ENCODE assay signal across 2 cellular contexts in the genomic region with DNA sequence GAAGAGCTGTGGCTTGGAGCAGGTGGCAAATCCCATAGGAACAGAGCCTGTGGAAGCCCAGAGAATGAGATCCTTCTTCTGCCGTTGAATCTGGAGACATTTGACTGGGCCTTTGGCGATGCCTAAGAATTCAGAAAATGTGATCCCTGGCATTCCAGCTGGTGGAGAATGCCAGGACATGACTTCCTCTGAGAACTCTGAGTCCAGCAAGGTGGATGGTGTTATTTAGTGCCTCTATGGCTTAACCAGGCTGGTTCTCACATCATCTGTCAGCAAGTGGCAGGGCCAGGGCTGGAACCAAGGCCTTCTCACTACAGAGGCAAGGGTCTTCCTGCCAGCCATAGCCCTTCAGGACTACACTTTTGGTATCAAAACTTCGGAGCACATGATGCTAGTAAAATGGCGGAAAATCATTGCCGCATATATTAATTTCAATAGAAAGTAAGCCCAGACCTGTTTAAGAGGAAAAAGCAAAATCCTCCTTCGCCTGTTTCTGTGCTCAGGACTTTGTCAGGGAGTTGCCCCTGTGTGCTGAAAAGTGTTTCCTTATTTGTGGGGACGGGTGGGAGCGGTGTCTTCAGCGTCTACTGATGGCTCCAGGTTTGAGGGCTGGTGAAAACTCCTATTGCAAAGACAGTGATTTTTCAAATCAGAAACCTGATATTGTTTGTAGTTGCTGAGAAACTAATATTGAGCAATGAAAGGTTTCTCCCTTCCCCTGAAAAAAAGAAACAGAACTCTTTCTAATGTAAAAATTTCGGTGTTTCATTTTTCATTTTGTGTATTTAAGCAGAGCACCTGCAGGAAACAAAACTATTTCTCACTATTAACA.
TF ChIP-seq lines count a peak whose summit lies in the region.

No MANE protein-coding gene starts in this region.

TF ChIP-seq in GM23338, 12 proteins besides CTCF, POLR2A, EP300 and RAD21:
- TF ChIP-seq EZH2phosphoT487 (IDR thresholded peaks at IDR 0.05; ENCODE audit: unreplicated experiment) (no peak), ZNF114 (CRISPR knock-in tag; IDR thresholded peaks at IDR 0.05) (no peak), STAT1 (IDR thresholded peaks at IDR 0.05; ENCODE audit: unreplicated experiment) (no peak)

TF ChIP-seq in GM12878, 131 proteins besides CTCF, POLR2A, EP300 and RAD21 (continues in another document):
- TF ChIP-seq, protein P1, sequence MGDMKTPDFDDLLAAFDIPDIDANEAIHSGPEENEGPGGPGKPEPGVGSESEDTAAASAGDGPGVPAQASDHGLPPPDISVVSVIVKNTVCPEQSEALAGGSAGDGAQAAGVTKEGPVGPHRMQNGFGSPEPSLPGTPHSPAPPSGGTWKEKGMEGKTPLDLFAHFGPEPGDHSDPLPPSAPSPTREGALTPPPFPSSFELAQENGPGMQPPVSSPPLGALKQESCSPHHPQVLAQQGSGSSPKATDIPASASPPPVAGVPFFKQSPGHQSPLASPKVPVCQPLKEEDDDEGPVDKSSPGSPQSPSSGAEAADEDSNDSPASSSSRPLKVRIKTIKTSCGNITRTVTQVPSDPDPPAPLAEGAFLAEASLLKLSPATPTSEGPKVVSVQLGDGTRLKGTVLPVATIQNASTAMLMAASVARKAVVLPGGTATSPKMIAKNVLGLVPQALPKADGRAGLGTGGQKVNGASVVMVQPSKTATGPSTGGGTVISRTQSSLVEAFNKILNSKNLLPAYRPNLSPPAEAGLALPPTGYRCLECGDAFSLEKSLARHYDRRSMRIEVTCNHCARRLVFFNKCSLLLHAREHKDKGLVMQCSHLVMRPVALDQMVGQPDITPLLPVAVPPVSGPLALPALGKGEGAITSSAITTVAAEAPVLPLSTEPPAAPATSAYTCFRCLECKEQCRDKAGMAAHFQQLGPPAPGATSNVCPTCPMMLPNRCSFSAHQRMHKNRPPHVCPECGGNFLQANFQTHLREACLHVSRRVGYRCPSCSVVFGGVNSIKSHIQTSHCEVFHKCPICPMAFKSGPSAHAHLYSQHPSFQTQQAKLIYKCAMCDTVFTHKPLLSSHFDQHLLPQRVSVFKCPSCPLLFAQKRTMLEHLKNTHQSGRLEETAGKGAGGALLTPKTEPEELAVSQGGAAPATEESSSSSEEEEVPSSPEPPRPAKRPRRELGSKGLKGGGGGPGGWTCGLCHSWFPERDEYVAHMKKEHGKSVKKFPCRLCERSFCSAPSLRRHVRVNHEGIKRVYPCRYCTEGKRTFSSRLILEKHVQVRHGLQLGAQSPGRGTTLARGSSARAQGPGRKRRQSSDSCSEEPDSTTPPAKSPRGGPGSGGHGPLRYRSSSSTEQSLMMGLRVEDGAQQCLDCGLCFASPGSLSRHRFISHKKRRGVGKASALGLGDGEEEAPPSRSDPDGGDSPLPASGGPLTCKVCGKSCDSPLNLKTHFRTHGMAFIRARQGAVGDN (IDR thresholded peaks at IDR 0.05), result peak; percentile 81
- no peak; a peak in 1 of 4 replicates for TF ChIP-seq BHLHE40 (IDR thresholded peaks at IDR 0.05; ENCODE audit: borderline replicate concordance in 1 of 2, low read depth in 2 of 2, low read length in 1 of 2)
- no peak for TF ChIP-seq FOXK2 (IDR thresholded peaks at IDR 0.05)
- TF ChIP-seq, protein P2, sequence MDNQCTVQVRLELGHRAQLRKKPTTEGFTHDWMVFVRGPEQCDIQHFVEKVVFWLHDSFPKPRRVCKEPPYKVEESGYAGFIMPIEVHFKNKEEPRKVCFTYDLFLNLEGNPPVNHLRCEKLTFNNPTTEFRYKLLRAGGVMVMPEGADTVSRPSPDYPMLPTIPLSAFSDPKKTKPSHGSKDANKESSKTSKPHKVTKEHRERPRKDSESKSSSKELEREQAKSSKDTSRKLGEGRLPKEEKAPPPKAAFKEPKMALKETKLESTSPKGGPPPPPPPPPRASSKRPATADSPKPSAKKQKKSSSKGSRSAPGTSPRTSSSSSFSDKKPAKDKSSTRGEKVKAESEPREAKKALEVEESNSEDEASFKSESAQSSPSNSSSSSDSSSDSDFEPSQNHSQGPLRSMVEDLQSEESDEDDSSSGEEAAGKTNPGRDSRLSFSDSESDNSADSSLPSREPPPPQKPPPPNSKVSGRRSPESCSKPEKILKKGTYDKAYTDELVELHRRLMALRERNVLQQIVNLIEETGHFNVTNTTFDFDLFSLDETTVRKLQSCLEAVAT (IDR thresholded peaks at IDR 0.05), result peak; percentile 48
- TF ChIP-seq ASH2L (IDR thresholded peaks at IDR 0.05; ENCODE audit: borderline replicate concordance, low read depth), result no peak
- no peak for TF ChIP-seq CBX3 (IDR thresholded peaks at IDR 0.05; ENCODE audit: borderline replicate concordance, low read depth)
- TF ChIP-seq CREB1 (IDR thresholded peaks at IDR 0.05; ENCODE audit: low read depth), result no peak
- TF ChIP-seq ZNF592 (IDR thresholded peaks at IDR 0.05), result peak; percentile 30; the same call in 1 of the 2 replicates
- TF ChIP-seq PML (IDR thresholded peaks at IDR 0.05; ENCODE audit: low read length), result no peak
- no peak for TF ChIP-seq YY1 (IDR thresholded peaks at IDR 0.05; ENCODE audit: low read depth, low read length)
- no peak for TF ChIP-seq ZSCAN29 (IDR thresholded peaks at IDR 0.05)
- TF ChIP-seq HDAC2 (IDR thresholded peaks at IDR 0.05), result peak; percentile 27; the same call in 1 of the 2 replicates
- no peak for TF ChIP-seq CBX5 (IDR thresholded peaks at IDR 0.05; ENCODE audit: low read depth)
- TF ChIP-seq ZNF24 (IDR thresholded peaks at IDR 0.05), result no peak
- TF ChIP-seq MYC (IDR thresholded peaks at IDR 0.05; ENCODE audit: insufficient read depth, insufficient read length, insufficient replicate concordance, low read length, severe bottlenecking), result no peak
- 0 out of 2 replicates have a peak, but pooled peaks have one; percentile 10 for TF ChIP-seq SMC3 (IDR thresholded peaks at IDR 0.05; ENCODE audit: borderline replicate concordance, low read length)
- TF ChIP-seq SMARCA5 (IDR thresholded peaks at IDR 0.05), result 0 out of 2 replicates have a peak, but pooled peaks have one; percentile 68
- TF ChIP-seq PBX3 (IDR thresholded peaks at IDR 0.05; ENCODE audit: insufficient replicate concordance, low read depth, low read length), result no peak
- TF ChIP-seq POLR2AphosphoS2 (IDR thresholded peaks at IDR 0.05; ENCODE audit: low read depth, low read length), result no peak
- TF ChIP-seq NBN (IDR thresholded peaks at IDR 0.05), result no peak
- peak in 1 of 2 experiments; percentile 60; a peak in 2 of 4 replicates for TF ChIP-seq IKZF2 (IDR thresholded peaks at IDR 0.05)
- no peak for TF ChIP-seq TCF3 (IDR thresholded peaks at IDR 0.05; ENCODE audit: borderline replicate concordance, insufficient read depth, low read depth, low read length)
- no peak for TF ChIP-seq CHD2 (IDR thresholded peaks at IDR 0.05; ENCODE audit: borderline replicate concordance, low read depth, low read length)
- TF ChIP-seq CHD4 (IDR thresholded peaks at IDR 0.05), result no peak
- TF ChIP-seq STAT1 (conservative IDR thresholded peaks at IDR 0.05), result no peak
- TF ChIP-seq SIX5 (IDR thresholded peaks at IDR 0.05; ENCODE audit: low read depth, low read length, severe bottlenecking), result no peak
- TF ChIP-seq BCLAF1 (IDR thresholded peaks at IDR 0.05), result no peak
- TF ChIP-seq, protein P3, sequence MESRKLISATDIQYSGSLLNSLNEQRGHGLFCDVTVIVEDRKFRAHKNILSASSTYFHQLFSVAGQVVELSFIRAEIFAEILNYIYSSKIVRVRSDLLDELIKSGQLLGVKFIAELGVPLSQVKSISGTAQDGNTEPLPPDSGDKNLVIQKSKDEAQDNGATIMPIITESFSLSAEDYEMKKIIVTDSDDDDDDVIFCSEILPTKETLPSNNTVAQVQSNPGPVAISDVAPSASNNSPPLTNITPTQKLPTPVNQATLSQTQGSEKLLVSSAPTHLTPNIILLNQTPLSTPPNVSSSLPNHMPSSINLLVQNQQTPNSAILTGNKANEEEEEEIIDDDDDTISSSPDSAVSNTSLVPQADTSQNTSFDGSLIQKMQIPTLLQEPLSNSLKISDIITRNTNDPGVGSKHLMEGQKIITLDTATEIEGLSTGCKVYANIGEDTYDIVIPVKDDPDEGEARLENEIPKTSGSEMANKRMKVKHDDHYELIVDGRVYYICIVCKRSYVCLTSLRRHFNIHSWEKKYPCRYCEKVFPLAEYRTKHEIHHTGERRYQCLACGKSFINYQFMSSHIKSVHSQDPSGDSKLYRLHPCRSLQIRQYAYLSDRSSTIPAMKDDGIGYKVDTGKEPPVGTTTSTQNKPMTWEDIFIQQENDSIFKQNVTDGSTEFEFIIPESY (IDR thresholded peaks at IDR 0.05), result no peak
- TF ChIP-seq, protein P4, sequence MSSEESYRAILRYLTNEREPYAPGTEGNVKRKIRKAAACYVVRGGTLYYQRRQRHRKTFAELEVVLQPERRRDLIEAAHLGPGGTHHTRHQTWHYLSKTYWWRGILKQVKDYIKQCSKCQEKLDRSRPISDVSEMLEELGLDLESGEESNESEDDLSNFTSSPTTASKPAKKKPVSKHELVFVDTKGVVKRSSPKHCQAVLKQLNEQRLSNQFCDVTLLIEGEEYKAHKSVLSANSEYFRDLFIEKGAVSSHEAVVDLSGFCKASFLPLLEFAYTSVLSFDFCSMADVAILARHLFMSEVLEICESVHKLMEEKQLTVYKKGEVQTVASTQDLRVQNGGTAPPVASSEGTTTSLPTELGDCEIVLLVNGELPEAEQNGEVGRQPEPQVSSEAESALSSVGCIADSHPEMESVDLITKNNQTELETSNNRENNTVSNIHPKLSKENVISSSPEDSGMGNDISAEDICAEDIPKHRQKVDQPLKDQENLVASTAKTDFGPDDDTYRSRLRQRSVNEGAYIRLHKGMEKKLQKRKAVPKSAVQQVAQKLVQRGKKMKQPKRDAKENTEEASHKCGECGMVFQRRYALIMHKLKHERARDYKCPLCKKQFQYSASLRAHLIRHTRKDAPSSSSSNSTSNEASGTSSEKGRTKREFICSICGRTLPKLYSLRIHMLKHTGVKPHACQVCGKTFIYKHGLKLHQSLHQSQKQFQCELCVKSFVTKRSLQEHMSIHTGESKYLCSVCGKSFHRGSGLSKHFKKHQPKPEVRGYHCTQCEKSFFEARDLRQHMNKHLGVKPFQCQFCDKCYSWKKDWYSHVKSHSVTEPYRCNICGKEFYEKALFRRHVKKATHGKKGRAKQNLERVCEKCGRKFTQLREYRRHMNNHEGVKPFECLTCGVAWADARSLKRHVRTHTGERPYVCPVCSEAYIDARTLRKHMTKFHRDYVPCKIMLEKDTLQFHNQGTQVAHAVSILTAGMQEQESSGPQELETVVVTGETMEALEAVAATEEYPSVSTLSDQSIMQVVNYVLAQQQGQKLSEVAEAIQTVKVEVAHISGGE (CRISPR knock-in tag; IDR thresholded peaks at IDR 0.05), result no peak
- no peak for TF ChIP-seq PAX5 (IDR thresholded peaks at IDR 0.05; ENCODE audit: borderline replicate concordance, low read depth, low read length)
